Comparison of ENCODE assay signal across 17 cellular contexts in genomic region chr6:35058827-35059522, GRCh38.
DNase-seq lines count a peak whose midpoint lies in the region; ATAC-seq and TF ChIP-seq lines count a peak whose summit lies in the region.
"Had no signal": no experiment of that assay in that cellular context is flagged by ENCODE, and none has a peak within 500 bp of the region (broad histone marks: within the 10 kb centered on the region; RNA-seq: fewer than 3 reads in every experiment).

No MANE protein-coding gene starts in this region.

- H3K4me3 Mint-ChIP-seq in naive B cell (peak overlapping the region in 1 of 8 donors; percentile 53), type B pancreatic cell (no peak overlapping the region)
- H3K4me3 Mint-ChIP-seq: activated T-cell treated with anti-CD3 and anti-CD28 coated beads, Interleukin-2, amount 50 U/mL, for 72 hours; natural killer cell had no signal

- H3K27ac ChIP-seq in right atrium auricular region: no peak overlapping the region
- peak overlapping the region; percentile 37 to 76 for H3K27ac ChIP-seq in ascending aorta
- H3K27ac ChIP-seq: right lobe of liver had no signal

- H3K9me3 ChIP-seq in right atrium auricular region: no peaks in the 10 kb centered on the region
- H3K9me3 ChIP-seq in ascending aorta: no peaks in the 10 kb centered on the region
- H3K9me3 ChIP-seq: right lobe of liver had no signal

- H3K4me1 ChIP-seq in right atrium auricular region (peaks cover 0 to 64% of the 10 kb centered on the region in 2 donors), ascending aorta (peaks cover 9 to 41% of the 10 kb centered on the region in 2 donors)

- DNase-seq in left ventricle myocardium superior (peak; percentile 30), right atrium auricular region (ENCODE audit: low spot score) (no peak), ascending aorta (ENCODE audit: low spot score in 2 of 2) (no peak), naive B cell (no peak), type B pancreatic cell (ENCODE audit: extremely low spot score, unreplicated experiment) (no peak), HEK293T (ENCODE audit: extremely low spot score) (no peak), NCI-H1048 (lab: John Stamatoyannopoulos, UW) (no peak)
- DNase-seq: ACHN; activated T-cell treated with anti-CD3 and anti-CD28 coated beads, Interleukin-2, amount 50 U/mL, for 72 hours; Kasumi-1; left colon; natural killer cell; NCI-H1930; right lobe of liver; stimulated activated CD4-positive, alpha-beta T cell treated with anti-CD3 and anti-CD28 coated beads, Interleukin-4, amount 100 ng/mL, for 4 hours; T-helper 9 cell had no signal

- H3K27ac Mint-ChIP-seq in naive B cell (peak overlapping the region in 3 of 6 donors; percentile 7 to 59 (median 13)), type B pancreatic cell (peak overlapping the region; percentile 50)
- H3K27ac Mint-ChIP-seq: activated T-cell treated with anti-CD3 and anti-CD28 coated beads, Interleukin-2, amount 50 U/mL, for 72 hours; natural killer cell had no signal

- H3K9me3 Mint-ChIP-seq in naive B cell: no peaks in the 10 kb centered on the region
- no peaks in the 10 kb centered on the region for H3K9me3 Mint-ChIP-seq in type B pancreatic cell
- H3K9me3 Mint-ChIP-seq: activated T-cell treated with anti-CD3 and anti-CD28 coated beads, Interleukin-2, amount 50 U/mL, for 72 hours; natural killer cell had no signal

- TF ChIP-seq CTCF in right atrium auricular region (IDR thresholded peaks at IDR 0.05) (no peak), ascending aorta (IDR thresholded peaks at IDR 0.05) (no peak), type B pancreatic cell (conservative IDR thresholded peaks at IDR 0.05) (no peak)

- intact Hi-C loops in left ventricle myocardium superior (cut with micrococcal nuclease) (no loop called here), ascending aorta (cut with DNase I) (no loop called here)

- H3K4me1 Mint-ChIP-seq in naive B cell (peaks cover 8 to 9% (median 8%) of the 10 kb centered on the region in 3 donors), type B pancreatic cell (ENCODE audit: unreplicated experiment) (peaks cover 15% of the 10 kb centered on the region)

- ATAC-seq in left ventricle myocardium superior (no peak), naive B cell (ENCODE audit: low read depth in 2 of 2) (peak; percentile 34 to 36), HG03460 (IDR thresholded peaks at IDR 0.05; ENCODE audit: unreplicated experiment) (no peak)
- ATAC-seq: activated T-cell treated with anti-CD3 and anti-CD28 coated beads, Interleukin-2, amount 50 U/mL, for 72 hours; left colon; natural killer cell had no signal

- H3K36me3 ChIP-seq in right atrium auricular region (peaks cover 63% of the 10 kb centered on the region), ascending aorta (peaks cover 21 to 25% of the 10 kb centered on the region in 2 donors)

- CTCF ChIA-PET in HEK293T (lab: Yijun Ruan, JAX): no interaction called here

- no peak overlapping the region for H3K4me3 ChIP-seq in right atrium auricular region
- H3K4me3 ChIP-seq in ascending aorta: peak overlapping the region in 1 of 2 donors; percentile 52
- H3K4me3 ChIP-seq: right lobe of liver had no signal

- peaks cover 0 to 6% of the 10 kb centered on the region in 2 donors for H3K36me3 Mint-ChIP-seq in naive B cell
- no peaks in the 10 kb centered on the region for H3K36me3 Mint-ChIP-seq in type B pancreatic cell
- H3K36me3 Mint-ChIP-seq: natural killer cell had no signal

- H3K27me3 ChIP-seq in right atrium auricular region (no peaks in the 10 kb centered on the region), ascending aorta (no peaks in the 10 kb centered on the region)
- H3K27me3 ChIP-seq: right lobe of liver had no signal

- H3K27me3 Mint-ChIP-seq in naive B cell (no peaks in the 10 kb centered on the region), type B pancreatic cell (no peaks in the 10 kb centered on the region)

- POLR2A ChIA-PET in HEK293T (lab: Yijun Ruan, JAX): no interaction called here

TF ChIP-seq in HEK293T, 16 proteins besides CTCF, POLR2A, EP300 and RAD21:
- TF ChIP-seq LEF1 (IDR thresholded peaks at IDR 0.05; ENCODE audit: borderline replicate concordance): no peak
- no peak for TF ChIP-seq SP1 (IDR thresholded peaks at IDR 0.05)
- no peak for TF ChIP-seq FOXM1 (IDR thresholded peaks at IDR 0.05; ENCODE audit: borderline replicate concordance)
- TF ChIP-seq PKNOX1 (IDR thresholded peaks at IDR 0.05): no peak
- TF ChIP-seq FOXK2 (IDR thresholded peaks at IDR 0.05): no peak
- TF ChIP-seq SUZ12 (IDR thresholded peaks at IDR 0.05): no peak
TF ChIP-seq in HEK293T: peak in this region for 0.

Comparison
In these comparisons a context has a peak if more than half of its experiments do, and no peak if none do; other contexts are left out.
1. ATAC-seq: peak in naive B cell (2 of 2); none in left ventricle myocardium superior (single experiment) and HG03460 (single experiment).
2. H3K27ac ChIP-seq: peak in ascending aorta (2 of 2); none in right atrium auricular region (0 of 2).